ENCODE assay signal across 18 cellular contexts in genomic region chr13:76438050-76438449, GRCh38.
DNase-seq lines count a peak whose midpoint lies in the region; ATAC-seq, FAIRE-seq and TF ChIP-seq lines count a peak whose summit lies in the region.
"Had no signal": no experiment of that assay in that cellular context is flagged by ENCODE, and none has a peak within 500 bp of the region (broad histone marks: within the 10 kb centered on the region; RNA-seq: fewer than 3 reads in every experiment).

No MANE protein-coding gene starts in this region.

- DNase-seq in AG04450 (ENCODE audit: low read depth, low spot score) = peak; percentile 44
- DNase-seq in MG63 = peak; percentile 65
- DNase-seq in bronchial epithelial cell (ENCODE audit: low read depth) = peak; percentile 81
- DNase-seq in frontal cortex (ENCODE audit: low spot score in 2 of 2) = no peak
- no peak for DNase-seq in mucosa of gallbladder (ENCODE audit: low spot score)
- DNase-seq: EL, GM23248, KG1, MM.1S, NCI-H187 treated with DMSO at 0.1 percent for 48 hours, NCI-H2171, NCI-H510A had no signal

- ATAC-seq in GM19452 (IDR thresholded peaks at IDR 0.05; ENCODE audit: unreplicated experiment) = no peak
- ATAC-seq in HG03095 (IDR thresholded peaks at IDR 0.05; ENCODE audit: unreplicated experiment) = no peak
- ATAC-seq in GM21576 (IDR thresholded peaks at IDR 0.05; ENCODE audit: unreplicated experiment) = no peak

- H3K4me3 ChIP-seq in AG04450 (ENCODE audit: low read depth, low read length) = no peak overlapping the region
- no peak overlapping the region for H3K4me3 ChIP-seq in MG63
- no peak overlapping the region for H3K4me3 ChIP-seq in bronchial epithelial cell (ENCODE audit: low read depth, low read length)
- H3K4me3 ChIP-seq: GM23248 had no signal

- FAIRE-seq in bronchial epithelial cell (lab: Jason Lieb, UNC) (no peak), frontal cortex (lab: Jason Lieb, UNC) (peak; percentile 69)
- FAIRE-seq: RCC 7860 had no signal

- H3K36me3 ChIP-seq in MG63 = no peaks in the 10 kb centered on the region
- H3K36me3 ChIP-seq in bronchial epithelial cell (ENCODE audit: control insufficient read depth, insufficient read depth, low read length) = no peaks in the 10 kb centered on the region

- H3K27me3 ChIP-seq in AG04450 (ENCODE audit: control insufficient read depth, insufficient read depth, low read length) = no peaks in the 10 kb centered on the region
- no peaks in the 10 kb centered on the region for H3K27me3 ChIP-seq in MG63
- H3K27me3 ChIP-seq in bronchial epithelial cell (ENCODE audit: control insufficient read depth, insufficient read depth, low read length) = no peaks in the 10 kb centered on the region

- POLR2A ChIA-PET in AG04450 (lab: Yijun Ruan, JAX) = no interaction called here

- CTCF ChIA-PET in AG04450 (lab: Charles Lee) = interaction anchor here (0.6 kb wide), 1 partner anchor 553 kb away, joined by 3 read pairs; no protein-coding TSS in a partner anchor

- H3K9me3 ChIP-seq in AG04450 (ENCODE audit: control insufficient read depth, insufficient read depth, low read length) (no peaks in the 10 kb centered on the region), MG63 (no peaks in the 10 kb centered on the region)

- H3K27ac ChIP-seq in AG04450 (ENCODE audit: low read depth, low read length) = no peak overlapping the region
- H3K27ac ChIP-seq: C4-2B, GM23248, HL-60 had no signal

- TF ChIP-seq CTCF in AG04450 (IDR thresholded peaks at IDR 0.05; ENCODE audit: low read depth, low read length) (no peak), bronchial epithelial cell (IDR thresholded peaks at IDR 0.05; ENCODE audit: insufficient read depth, low read length, severe bottlenecking) (no peak)

Comparison
In these comparisons a context has a peak if more than half of its experiments do, and no peak if none do; other contexts are left out.
1. DNase-seq: peak in AG04450 (single experiment), MG63 (single experiment) and bronchial epithelial cell (single experiment); none in frontal cortex (0 of 2) and mucosa of gallbladder (single experiment).